Comparison of ENCODE assay signal across 10 cellular contexts in the genomic region with DNA sequence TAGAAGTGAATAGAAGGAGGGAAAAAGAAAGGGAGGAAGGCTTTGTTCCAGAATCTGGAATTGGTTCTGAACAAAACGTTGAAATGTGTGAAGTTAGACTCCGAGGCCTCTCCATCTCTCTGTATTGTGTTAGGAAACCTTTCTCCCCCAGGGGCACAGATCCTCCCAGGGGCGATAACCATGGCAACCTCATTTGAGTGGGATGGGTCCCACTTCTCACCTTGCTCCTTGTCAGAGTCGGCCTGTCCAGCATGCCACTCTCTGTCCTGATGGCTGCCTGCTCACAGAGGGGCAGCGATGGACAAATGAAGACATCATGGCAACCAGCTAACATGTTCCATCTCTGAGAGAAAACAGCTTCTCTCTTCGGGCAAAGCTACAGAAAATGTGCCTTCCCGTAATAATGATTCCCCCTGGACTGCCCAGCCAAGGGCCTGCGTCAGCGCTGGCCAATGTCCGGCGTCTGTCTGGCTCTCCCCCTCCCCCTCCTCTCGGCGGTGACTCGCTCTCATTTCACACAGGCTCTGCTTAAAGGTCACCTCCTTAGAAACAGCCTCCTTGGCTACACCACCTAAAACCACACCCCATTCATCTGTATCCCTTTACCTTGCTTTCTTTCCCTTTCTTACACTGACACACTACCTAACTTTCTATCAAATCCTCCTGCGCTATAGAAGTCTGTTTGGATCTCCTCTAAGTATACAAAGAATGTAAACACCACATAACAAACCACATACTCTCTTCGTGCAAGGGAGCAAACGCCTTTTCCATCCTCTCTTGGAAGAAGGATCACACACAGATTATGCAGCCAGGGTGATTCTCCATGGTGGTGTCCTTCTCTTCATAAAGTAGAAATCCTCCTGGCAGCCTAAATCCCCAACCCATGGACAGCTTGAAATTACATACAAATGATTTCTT. TPM values are rescaled to one million over a fixed set of nuclear protein-coding genes. Genes with fewer than 3 reads are reported as not detected.
A peak's percentile ranks its signal among the peaks of the same experiment; 100 is the strongest.
DNase-seq lines count a peak whose midpoint lies in the region; ATAC-seq and TF ChIP-seq lines count a peak whose summit lies in the region.
"Had no signal": no experiment of that assay in that cellular context is flagged by ENCODE, and none has a peak within 500 bp of the region (broad histone marks: within the 10 kb centered on the region; RNA-seq: fewer than 3 reads in every experiment).

No MANE protein-coding gene starts in this region.

- in situ Hi-C loops in brain microvascular endothelial cell (cut with HindIII; ENCODE audit: low pct_ligation_motif_present, low sequenced_read_pairs) = no loop called here

- peaks cover 0 to 4% (median 0%) of the 10 kb centered on the region in 4 donors for H3K4me1 ChIP-seq in right lobe of liver
- no peaks in the 10 kb centered on the region for H3K4me1 ChIP-seq in prostate gland (replicated peaks)

- H3K9me3 ChIP-seq in right lobe of liver (no peaks in the 10 kb centered on the region), prostate gland (no peaks in the 10 kb centered on the region)

- 41% methylated on average over 10 of the region's 17 CpGs for WGBS in right lobe of liver (ENCODE audit: insufficient coverage, low coverage, low lambda C conversion rate, missing lambda C conversion rate)
- WGBS in prostate gland = 44% methylated on average over 17 of the region's 17 CpGs

- DNase-seq in HS-27A (ENCODE audit: low read depth) = peak; percentile 7
- DNase-seq in brain microvascular endothelial cell = peak; percentile 59
- DNase-seq in right lobe of liver = peak; percentile 60 to 70 (median 69)
- DNase-seq in substantia nigra (lab: John Stamatoyannopoulos, UW) = peak in 30 of 49 donors; percentile 4 to 66 (median 26)
- DNase-seq in NCI-H510A (lab: John Stamatoyannopoulos, UW) = no peak
- DNase-seq in prostate gland (ENCODE audit: low spot score) = no peak
- DNase-seq in NCI-H226 = no peak
- DNase-seq: immature natural killer cell, NCI-H187 had no signal

- H3K36me3 ChIP-seq in brain microvascular endothelial cell (replicated peaks) = no peaks in the 10 kb centered on the region
- no peaks in the 10 kb centered on the region for H3K36me3 ChIP-seq in right lobe of liver
- no peaks in the 10 kb centered on the region for H3K36me3 ChIP-seq in prostate gland

- H3K4me3 ChIP-seq in brain microvascular endothelial cell (ENCODE audit: low read depth, low read length) (no peak overlapping the region), right lobe of liver (no peak overlapping the region), prostate gland (no peak overlapping the region)

- TF ChIP-seq CTCF in brain microvascular endothelial cell (IDR thresholded peaks at IDR 0.05; ENCODE audit: low read depth, low read length, missing control alignments) (no peak), right lobe of liver (IDR thresholded peaks at IDR 0.05) (no peak), prostate gland (IDR thresholded peaks at IDR 0.05) (no peak)

- H3K27me3 ChIP-seq in brain microvascular endothelial cell (replicated peaks) (no peaks in the 10 kb centered on the region), right lobe of liver (no peaks in the 10 kb centered on the region), prostate gland (replicated peaks; ENCODE audit: insufficient read depth) (no peaks in the 10 kb centered on the region)

- no peak for TF ChIP-seq POLR2A in right lobe of liver (IDR thresholded peaks at IDR 0.05)
- TF ChIP-seq POLR2A in prostate gland (IDR thresholded peaks at IDR 0.05) = no peak

- H3K27ac ChIP-seq in brain microvascular endothelial cell (no peak overlapping the region), right lobe of liver (no peak overlapping the region), substantia nigra (ENCODE audit: low read depth, low read length, poor library complexity, severe bottlenecking) (no peak overlapping the region), prostate gland (no peak overlapping the region)

- intact Hi-C loops in right lobe of liver (cut with DNase I) (no loop called here), prostate gland (cut with DNase I) (loop anchor here (5.0 kb wide), 1 partner anchor 50 kb away; no protein-coding TSS in a partner anchor)

- ATAC-seq in right lobe of liver (peak; percentile 87 to 98 (median 96)), HG03520 (IDR thresholded peaks at IDR 0.05; ENCODE audit: unreplicated experiment) (no peak)

RNA-seq across cellular contexts. Expression of gene TTC39C, which starts 32.1 kb away (rescaled TPM):
- 100 to 1,000 TPM in 2 of 6 experiments, 10 to 100 TPM in 4; 61.9 to 167 (median 84.4) TPM for total RNA-seq in right lobe of liver
- total RNA-seq in prostate gland = 10 to 100 TPM; 31.2 to 40.0 TPM

Comparison
In these comparisons a context has a peak if more than half of its experiments do, and no peak if none do; other contexts are left out.
1. DNase-seq: peak in HS-27A (single experiment), brain microvascular endothelial cell (single experiment), right lobe of liver (3 of 3) and substantia nigra (30 of 49); none in NCI-H510A (single experiment), prostate gland (single experiment) and NCI-H226 (single experiment).